ENCODE assay signal across 8 cellular contexts in the genomic region with DNA sequence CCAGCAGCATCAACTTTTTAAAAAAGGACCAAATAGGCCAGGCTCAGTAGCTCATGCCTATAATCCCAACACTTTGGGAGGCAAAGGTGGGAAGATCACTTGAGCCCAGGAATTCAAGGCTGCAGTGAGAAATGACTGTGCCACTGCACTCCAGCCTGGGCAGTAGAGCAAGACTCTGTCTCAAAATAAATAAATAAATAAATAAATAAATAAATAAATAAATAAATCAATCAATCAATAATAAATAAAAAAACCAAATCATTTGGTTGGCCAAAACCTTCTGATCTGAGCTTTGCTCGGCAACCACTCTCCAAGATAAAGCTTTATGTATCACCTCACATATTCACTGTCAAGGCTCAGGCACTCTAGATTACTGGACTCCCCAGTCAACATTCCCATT. TPM values are rescaled to one million over a fixed set of nuclear protein-coding genes. Genes with fewer than 3 reads are reported as not detected.
A peak's percentile ranks its signal among the peaks of the same experiment; 100 is the strongest.
DNase-seq lines count a peak whose midpoint lies in the region; ATAC-seq, FAIRE-seq and TF ChIP-seq lines count a peak whose summit lies in the region.
"Not testable (repeated sequence)": the region's sequence is repeated elsewhere in the genome, so short reads cannot be mapped to it uniquely, and the experiment has no call there.

No MANE protein-coding gene starts in this region.

- H3K79me2 ChIP-seq in HepG2 (ENCODE audit: insufficient read depth, low read length): not testable (repeated sequence)

- H3K27me3 Mint-ChIP-seq in WTC11 (ENCODE audit: low read depth); MCF 10A (ENCODE audit: insufficient read depth, unreplicated experiment); dendritic cell treated with granulocyte-macrophage colony-stimulating factor and Interleukin-4, amounts not matched to agents 40 ng/mL and 50 ng/mL, for 4 days; stimulated activated memory B cell treated with anti-CD40 and anti-IgM and Interleukin-4, amounts not matched to agents 10 μg/mL and 1 μg/mL and 100 μg/mL, for 72 hours: not testable (repeated sequence)

- not testable (repeated sequence) for H3K27ac Mint-ChIP-seq in WTC11
- H3K27ac Mint-ChIP-seq in MCF 10A (ENCODE audit: low read depth, unreplicated experiment): peak overlapping the region; percentile 14
- H3K27ac Mint-ChIP-seq in dendritic cell treated with granulocyte-macrophage colony-stimulating factor and Interleukin-4, amounts not matched to agents 40 ng/mL and 50 ng/mL, for 4 days: peak overlapping the region; percentile 43
- H3K27ac Mint-ChIP-seq in stimulated activated memory B cell treated with anti-CD40 and anti-IgM and Interleukin-4, amounts not matched to agents 10 μg/mL and 1 μg/mL and 100 μg/mL, for 72 hours: peak overlapping the region; percentile 8

- not testable (repeated sequence) for FAIRE-seq in HepG2 (lab: Jason Lieb, UNC)

- CTCF ChIA-PET in HEK293 (lab: Yijun Ruan, JAX) (interaction anchor here (0.5 to 3.9 kb wide), 8 partner anchors 11 to 491 kb away, joined by 3 to 23 read pairs (median 4); partner anchors contain the start of gene CDS2), MCF 10A (lab: Yijun Ruan, JAX) (interaction anchor here (0.5 to 5.8 kb wide), 19 partner anchors 8 to 379 kb away, joined by 3 to 132 read pairs (median 4); partner anchors contain the start of genes CDS2 and PRND)
- CTCF ChIA-PET in WTC11 (lab: Charles Lee); HepG2 (lab: Yijun Ruan, JAX; ENCODE audit: low intra/inter-chr PET ratio, low total read pairs): not testable (repeated sequence)

- not testable (repeated sequence) for TF ChIP-seq EP300 in HepG2 (IDR thresholded peaks at IDR 0.05; ENCODE audit: low read depth in 2 of 2, low read length in 2 of 2); HepG2 (CRISPR knock-in tag; IDR thresholded peaks at IDR 0.05; ENCODE audit: borderline replicate concordance)

- WGBS in HepG2 (ENCODE audit: low lambda C conversion rate): 94% methylated on average over 1 of the region's 1 CpG

- not testable (repeated sequence) for H3K4me1 ChIP-seq in HEK293 (ENCODE audit: control insufficient read depth, insufficient read depth, low read length); HepG2 (ENCODE audit: insufficient read depth, low read length); neutrophil (ENCODE audit: control insufficient read depth in 1 of 2, insufficient read depth in 1 of 2, low read depth in 1 of 2, low read length in 1 of 2)

- peak overlapping the region; percentile 44; the same call in 1 of the 2 replicates for H3K27ac ChIP-seq in C4-2B
- H3K27ac ChIP-seq in HEK293 (ENCODE audit: extremely low read depth, low read depth, low read length); HepG2 (ENCODE audit: extremely low read length, insufficient read depth, low read length): not testable (repeated sequence)
- peak overlapping the region; percentile 72 for H3K27ac ChIP-seq in neutrophil

- in situ Hi-C loops in HepG2 (cut with HindIII; ENCODE audit: extremely low pct_ligation_motif_present, low pct_unique_long_range_greater_than_20kb): loop anchor here (10.0 kb wide), 1 partner anchor 494 kb away; no protein-coding TSS in a partner anchor

- H3K36me3 ChIP-seq in HEK293 (ENCODE audit: control insufficient read depth in 2 of 2, insufficient read depth in 1 of 2, low read length in 2 of 2) (peaks cover 56 to 82% of the 10 kb centered on the region in 2 experiments), HepG2 (replicated peaks in 1 of 2; ENCODE audit: control insufficient read depth in 1 of 2, insufficient read depth in 2 of 2, low read length in 2 of 2) (peaks cover 14 to 68% of the 10 kb centered on the region in 2 experiments), neutrophil (peaks cover 13% of the 10 kb centered on the region)

- TF ChIP-seq RAD21 in HepG2 (CRISPR knock-in tag; IDR thresholded peaks at IDR 0.05): not testable (repeated sequence)

- not testable (repeated sequence) for H3K9me3 ChIP-seq in HEK293 (ENCODE audit: control insufficient read depth, insufficient read depth, low read depth, low read length); HepG2 (ENCODE audit: low read length); neutrophil

- not testable (repeated sequence) for DNase-seq in WTC11 (ENCODE audit: low spot score); MCF 10A (ENCODE audit: unreplicated experiment); HepG2 (ENCODE audit: low spot score)

- H3K4me3 Mint-ChIP-seq in WTC11; MCF 10A (ENCODE audit: unreplicated experiment); dendritic cell treated with granulocyte-macrophage colony-stimulating factor and Interleukin-4, amounts not matched to agents 40 ng/mL and 50 ng/mL, for 4 days; stimulated activated memory B cell treated with anti-CD40 and anti-IgM and Interleukin-4, amounts not matched to agents 10 μg/mL and 1 μg/mL and 100 μg/mL, for 72 hours: not testable (repeated sequence)

- POLR2A ChIA-PET in HEK293 (lab: Yijun Ruan, JAX) (interaction anchor here (0.7 kb wide), 1 partner anchor 16 kb away, joined by 3 read pairs; no protein-coding TSS in a partner anchor), WTC11 (lab: Charles Lee) (interaction anchor here (0.7 kb wide), 1 partner anchor 83 kb away, joined by 3 read pairs; no protein-coding TSS in a partner anchor), MCF 10A (lab: Yijun Ruan, JAX) (interaction anchor here (0.7 to 3.6 kb wide), 3 partner anchors 12 to 120 kb away, joined by 3 to 20 read pairs (median 3); no protein-coding TSS in a partner anchor), HepG2 (lab: Yijun Ruan, JAX) (interaction anchor here (0.9 kb wide), 1 partner anchor 28 kb away, joined by 3 read pairs; the partner anchor contains the start of gene CDS2)

- H3K9ac ChIP-seq in HepG2 (ENCODE audit: insufficient read depth, low read depth, low read length): not testable (repeated sequence)

- not testable (repeated sequence) for TF ChIP-seq CTCF in C4-2B (conservative IDR thresholded peaks at IDR 0.05); HEK293 (tag by site-specific recombination; IDR thresholded peaks at IDR 0.05); WTC11 (IDR thresholded peaks at IDR 0.05); MCF 10A (IDR thresholded peaks at IDR 0.05; ENCODE audit: unreplicated experiment); HepG2 (CRISPR knock-in tag; IDR thresholded peaks at IDR 0.05); neutrophil (IDR thresholded peaks at IDR 0.05)

- H3K4me3 ChIP-seq in HEK293 (ENCODE audit: low read depth, low read length); HepG2 (replicated peaks in 1 of 3; ENCODE audit: insufficient read depth in 1 of 3, low read depth in 2 of 3, low read length in 3 of 3); neutrophil (ENCODE audit: low read depth in 1 of 2, low read length in 1 of 2): not testable (repeated sequence)

- H3K36me3 Mint-ChIP-seq in WTC11: peaks cover 50% of the 10 kb centered on the region
- H3K36me3 Mint-ChIP-seq in MCF 10A (ENCODE audit: insufficient read depth, unreplicated experiment): peaks cover 73% of the 10 kb centered on the region
- peaks cover 85% of the 10 kb centered on the region for H3K36me3 Mint-ChIP-seq in dendritic cell treated with granulocyte-macrophage colony-stimulating factor and Interleukin-4, amounts not matched to agents 40 ng/mL and 50 ng/mL, for 4 days (ENCODE audit: low read depth)
- peaks cover 48% of the 10 kb centered on the region for H3K36me3 Mint-ChIP-seq in stimulated activated memory B cell treated with anti-CD40 and anti-IgM and Interleukin-4, amounts not matched to agents 10 μg/mL and 1 μg/mL and 100 μg/mL, for 72 hours

- H3K9me3 Mint-ChIP-seq in WTC11; MCF 10A (ENCODE audit: unreplicated experiment); dendritic cell treated with granulocyte-macrophage colony-stimulating factor and Interleukin-4, amounts not matched to agents 40 ng/mL and 50 ng/mL, for 4 days; stimulated activated memory B cell treated with anti-CD40 and anti-IgM and Interleukin-4, amounts not matched to agents 10 μg/mL and 1 μg/mL and 100 μg/mL, for 72 hours: not testable (repeated sequence)

- intact Hi-C loops in MCF 10A (cut with micrococcal nuclease); dendritic cell treated with granulocyte-macrophage colony-stimulating factor and Interleukin-4, amounts not matched to agents 40 ng/mL and 50 ng/mL, for 4 days (cut with micrococcal nuclease); HepG2 (cut with micrococcal nuclease; ENCODE audit: unreplicated experiment): not testable (repeated sequence)

- not testable (repeated sequence) for H3K27me3 ChIP-seq in HepG2 (ENCODE audit: control insufficient read depth in 1 of 2, insufficient read depth in 2 of 2, low read length in 2 of 2); neutrophil

- H3K4me2 ChIP-seq in HepG2 (ENCODE audit: low read depth, low read length): not testable (repeated sequence)

- H3K4me1 Mint-ChIP-seq in WTC11; MCF 10A (ENCODE audit: insufficient read depth, unreplicated experiment): not testable (repeated sequence)
- peaks cover 35% of the 10 kb centered on the region for H3K4me1 Mint-ChIP-seq in dendritic cell treated with granulocyte-macrophage colony-stimulating factor and Interleukin-4, amounts not matched to agents 40 ng/mL and 50 ng/mL, for 4 days (ENCODE audit: low read depth)
- peaks cover 18% of the 10 kb centered on the region for H3K4me1 Mint-ChIP-seq in stimulated activated memory B cell treated with anti-CD40 and anti-IgM and Interleukin-4, amounts not matched to agents 10 μg/mL and 1 μg/mL and 100 μg/mL, for 72 hours

- not testable (repeated sequence) for BruUV-seq in MCF 10A (replicated peaks; lab: Mats Ljungman, UMichigan); HepG2 (replicated peaks; lab: Mats Ljungman, UMichigan)

- not testable (repeated sequence) for H4K20me1 ChIP-seq in HepG2 (ENCODE audit: insufficient read depth, low read length)

- H2AFZ ChIP-seq in HepG2 (ENCODE audit: low read length): not testable (repeated sequence)

- not testable (repeated sequence) for TF ChIP-seq POLR2A in HepG2 (IDR thresholded peaks at IDR 0.05; ENCODE audit: insufficient read depth in 1 of 2, low read depth in 2 of 2, low read length in 2 of 2)

- ATAC-seq in WTC11; HepG2; stimulated activated memory B cell treated with anti-CD40 and anti-IgM and Interleukin-4, amounts not matched to agents 10 μg/mL and 1 μg/mL and 100 μg/mL, for 72 hours: not testable (repeated sequence)

RNA-seq across cellular contexts. Expression of gene TMEM230, which starts 13.9 kb away (rescaled TPM):
- total RNA-seq in WTC11 (2021) (72.7 to 78.4 TPM (median 73.9 TPM) in 3 replicates), MCF 10A (2022) (56.1 and 78.8 TPM in 2 replicates), HepG2 (2016; rRNA removed; fragmentation: Illumina TruSeq; extraction: Trizol) (158 and 192 TPM in 2 replicates)
- total RNA-seq in HepG2 (2016; cell fraction: cytosol; rRNA removed; fragmentation: Illumina TruSeq; extraction: Trizol; ENCODE audit: low read depth): 122 and 175 TPM in 2 replicates
- 162 and 186 TPM in 2 replicates for total RNA-seq in HepG2 (2016; cell fraction: insoluble cytoplasmic fraction; rRNA removed; fragmentation: Illumina TruSeq; extraction: Trizol)
- total RNA-seq in HepG2 (2016; cell fraction: membrane; rRNA removed; fragmentation: Illumina TruSeq; extraction: Trizol): 303 and 344 TPM in 2 replicates
- 81.6 and 92.8 TPM in 2 replicates for total RNA-seq in HepG2 (2016; cell fraction: nucleus; rRNA removed; fragmentation: Illumina TruSeq; extraction: Trizol)
- 250 and 325 TPM in 2 replicates for polyA plus RNA-seq in HepG2 (2011; rRNA removed)
- polyA plus RNA-seq in HepG2 (2011; cell fraction: cytosol; rRNA removed): 211 and 253 TPM in 2 replicates
- 57.2 and 73.6 TPM in 2 replicates for polyA plus RNA-seq in HepG2 (2011; cell fraction: nucleus; rRNA removed)
- 159 and 220 TPM in 2 replicates for polyA plus RNA-seq in HepG2 (2012)
- 251 and 392 TPM in 2 replicates for polyA plus RNA-seq in HepG2 (2016; cell fraction: cytosol; fragmentation: Illumina TruSeq; extraction: Trizol; ENCODE audit: low read depth)
- 347 and 364 TPM in 2 replicates for polyA plus RNA-seq in HepG2 (2016; cell fraction: insoluble cytoplasmic fraction; fragmentation: Illumina TruSeq; extraction: Trizol; ENCODE audit: low read depth)
- 489 and 569 TPM in 2 replicates for polyA plus RNA-seq in HepG2 (2016; cell fraction: membrane; fragmentation: Illumina TruSeq; extraction: Trizol; ENCODE audit: low read depth)
- polyA plus RNA-seq in HepG2 (2016; cell fraction: nucleus; fragmentation: Illumina TruSeq; extraction: Trizol; ENCODE audit: insufficient read depth, low read depth): 196 and 201 TPM in 2 replicates
- polyA minus RNA-seq in HepG2 (2011; rRNA and poly(A)+ RNA removed; ENCODE audit: low replicate concordance): 35.1 and 119 TPM in 2 replicates
- polyA minus RNA-seq in HepG2 (2011; cell fraction: cytosol; rRNA and poly(A)+ RNA removed): 82.6 and 91.2 TPM in 2 replicates
- 41.5 and 46.2 TPM in 2 replicates for polyA minus RNA-seq in HepG2 (2011; cell fraction: nucleus; rRNA and poly(A)+ RNA removed)

RNA-seq across cellular contexts. Expression of gene PCNA, which starts 20.7 kb away (rescaled TPM):
- total RNA-seq in WTC11 (2021) (239 to 262 TPM (median 240 TPM) in 3 replicates), MCF 10A (2022) (38.2 and 45.5 TPM in 2 replicates), HepG2 (2016; rRNA removed; fragmentation: Illumina TruSeq; extraction: Trizol) (655 and 1,008 TPM in 2 replicates)
- total RNA-seq in HepG2 (2016; cell fraction: cytosol; rRNA removed; fragmentation: Illumina TruSeq; extraction: Trizol; ENCODE audit: low read depth): 98.8 and 107 TPM in 2 replicates
- 668 and 1,045 TPM in 2 replicates for total RNA-seq in HepG2 (2016; cell fraction: insoluble cytoplasmic fraction; rRNA removed; fragmentation: Illumina TruSeq; extraction: Trizol)
- total RNA-seq in HepG2 (2016; cell fraction: membrane; rRNA removed; fragmentation: Illumina TruSeq; extraction: Trizol): 125 and 133 TPM in 2 replicates
- 265 and 280 TPM in 2 replicates for total RNA-seq in HepG2 (2016; cell fraction: nucleus; rRNA removed; fragmentation: Illumina TruSeq; extraction: Trizol)
- 174 and 229 TPM in 2 replicates for polyA plus RNA-seq in HepG2 (2011; rRNA removed)
- polyA plus RNA-seq in HepG2 (2011; cell fraction: cytosol; rRNA removed): 262 and 317 TPM in 2 replicates
- 129 and 154 TPM in 2 replicates for polyA plus RNA-seq in HepG2 (2011; cell fraction: nucleus; rRNA removed)
- polyA plus RNA-seq in HepG2 (2012): 119 and 185 TPM in 2 replicates
- 44.9 and 46.3 TPM in 2 replicates for polyA plus RNA-seq in HepG2 (2016; cell fraction: cytosol; fragmentation: Illumina TruSeq; extraction: Trizol; ENCODE audit: low read depth)
- 1,031 and 1,115 TPM in 2 replicates for polyA plus RNA-seq in HepG2 (2016; cell fraction: insoluble cytoplasmic fraction; fragmentation: Illumina TruSeq; extraction: Trizol; ENCODE audit: low read depth)
- 59.3 and 65.9 TPM in 2 replicates for polyA plus RNA-seq in HepG2 (2016; cell fraction: membrane; fragmentation: Illumina TruSeq; extraction: Trizol; ENCODE audit: low read depth)
- 404 and 418 TPM in 2 replicates for polyA plus RNA-seq in HepG2 (2016; cell fraction: nucleus; fragmentation: Illumina TruSeq; extraction: Trizol; ENCODE audit: insufficient read depth, low read depth)
- 287 and 339 TPM in 2 replicates for polyA minus RNA-seq in HepG2 (2011; rRNA and poly(A)+ RNA removed; ENCODE audit: low replicate concordance)
- polyA minus RNA-seq in HepG2 (2011; cell fraction: cytosol; rRNA and poly(A)+ RNA removed): 119 and 149 TPM in 2 replicates
- polyA minus RNA-seq in HepG2 (2011; cell fraction: nucleus; rRNA and poly(A)+ RNA removed): 61.0 and 63.3 TPM in 2 replicates

RNA-seq across cellular contexts. Expression of gene CDS2, which starts 27.8 kb away (rescaled TPM):
- total RNA-seq in WTC11 (2021) (49.1 to 56.6 TPM (median 54.9 TPM) in 3 replicates), MCF 10A (2022) (26.3 and 26.8 TPM in 2 replicates), HepG2 (2016; rRNA removed; fragmentation: Illumina TruSeq; extraction: Trizol) (69.6 and 81.3 TPM in 2 replicates)
- total RNA-seq in HepG2 (2016; cell fraction: cytosol; rRNA removed; fragmentation: Illumina TruSeq; extraction: Trizol; ENCODE audit: low read depth): 29.8 and 34.6 TPM in 2 replicates
- total RNA-seq in HepG2 (2016; cell fraction: insoluble cytoplasmic fraction; rRNA removed; fragmentation: Illumina TruSeq; extraction: Trizol): 67.6 and 76.1 TPM in 2 replicates
- total RNA-seq in HepG2 (2016; cell fraction: membrane; rRNA removed; fragmentation: Illumina TruSeq; extraction: Trizol): 75.4 and 77.9 TPM in 2 replicates
- total RNA-seq in HepG2 (2016; cell fraction: nucleus; rRNA removed; fragmentation: Illumina TruSeq; extraction: Trizol): 56.4 and 64.9 TPM in 2 replicates
- polyA plus RNA-seq in HepG2 (2011; rRNA removed): 143 and 153 TPM in 2 replicates
- 73.9 and 132 TPM in 2 replicates for polyA plus RNA-seq in HepG2 (2011; cell fraction: cytosol; rRNA removed)
- polyA plus RNA-seq in HepG2 (2011; cell fraction: nucleus; rRNA removed): 85.0 and 104 TPM in 2 replicates
- polyA plus RNA-seq in HepG2 (2012): 48.6 and 65.3 TPM in 2 replicates
- 29.3 and 38.2 TPM in 2 replicates for polyA plus RNA-seq in HepG2 (2016; cell fraction: cytosol; fragmentation: Illumina TruSeq; extraction: Trizol; ENCODE audit: low read depth)
- 50.6 and 50.7 TPM in 2 replicates for polyA plus RNA-seq in HepG2 (2016; cell fraction: insoluble cytoplasmic fraction; fragmentation: Illumina TruSeq; extraction: Trizol; ENCODE audit: low read depth)
- polyA plus RNA-seq in HepG2 (2016; cell fraction: membrane; fragmentation: Illumina TruSeq; extraction: Trizol; ENCODE audit: low read depth): 47.8 and 51.2 TPM in 2 replicates
- polyA plus RNA-seq in HepG2 (2016; cell fraction: nucleus; fragmentation: Illumina TruSeq; extraction: Trizol; ENCODE audit: insufficient read depth, low read depth): 75.6 and 80.4 TPM in 2 replicates
- 57.4 and 273 TPM in 2 replicates for polyA minus RNA-seq in HepG2 (2011; rRNA and poly(A)+ RNA removed; ENCODE audit: low replicate concordance)
- polyA minus RNA-seq in HepG2 (2011; cell fraction: cytosol; rRNA and poly(A)+ RNA removed): 55.2 and 56.1 TPM in 2 replicates
- polyA minus RNA-seq in HepG2 (2011; cell fraction: nucleus; rRNA and poly(A)+ RNA removed): 65.8 and 78.7 TPM in 2 replicates
